In genomic region chr15:98778960-98779359, GRCh38 we compare ENCODE assay signal across 18 cellular contexts.
DNase-seq lines count a peak whose midpoint lies in the region; ATAC-seq, FAIRE-seq and TF ChIP-seq lines count a peak whose summit lies in the region.
"Had no signal": no experiment of that assay in that cellular context is flagged by ENCODE, and none has a peak within 500 bp of the region (broad histone marks: within the 10 kb centered on the region; RNA-seq: fewer than 3 reads in every experiment).

No MANE protein-coding gene starts in this region.

- FAIRE-seq in keratinocyte (lab: Jason Lieb, UNC) (no peak), urothelium cell line (lab: Jason Lieb, UNC) (no peak)
- FAIRE-seq: colon, RCC 7860 had no signal

- ATAC-seq in heart right ventricle = peak in 3 of 8 donors; percentile 27 to 80 (median 36)
- ATAC-seq in Right ventricle myocardium inferior = no peak
- no peak for ATAC-seq in T-helper 17 cell

- no peaks in the 10 kb centered on the region for H3K36me3 ChIP-seq in heart right ventricle
- no peaks in the 10 kb centered on the region for H3K36me3 ChIP-seq in keratinocyte (ENCODE audit: control insufficient read depth in 2 of 2, extremely low read depth in 1 of 2, insufficient read depth in 2 of 2, low read length in 2 of 2)
- H3K36me3 ChIP-seq: left lung, uterus had no signal

- no peak overlapping the region for H3K27ac Mint-ChIP-seq in T-helper 17 cell
- H3K27ac Mint-ChIP-seq: activated B cell treated with CpG ODN at 0.5 μM for 24 hours; activated CD4-positive, alpha-beta memory T cell treated with anti-CD3 and anti-CD28 coated beads, Interleukin-2, amount 10 ng/mL, durations not matched to agents 7 days and 5 days; activated naive CD4-positive, alpha-beta T cell treated with anti-CD3 and anti-CD28 coated beads, Interleukin-2, amount 10 ng/mL, durations not matched to agents 7 days and 5 days had no signal

- H2AFZ ChIP-seq in keratinocyte (ENCODE audit: control insufficient read depth, low read length) = no peak overlapping the region

- peaks cover 75% of the 10 kb centered on the region for H3K79me2 ChIP-seq in keratinocyte (ENCODE audit: control insufficient read depth, insufficient read depth, low read length)

- TF ChIP-seq CTCF in heart right ventricle (IDR thresholded peaks at IDR 0.05) (no peak), VCaP (conservative IDR thresholded peaks at IDR 0.05) (no peak), keratinocyte (optimal IDR thresholded peaks at IDR 0.05 in 1 of 3, IDR thresholded peaks at IDR 0.05 in 1 of 3, conservative IDR thresholded peaks at IDR 0.05 in 1 of 3; ENCODE audit: extremely low read depth in 1 of 3, insufficient read depth in 2 of 3, low read length in 3 of 3) (no peak)

- no peaks in the 10 kb centered on the region for H3K9me1 ChIP-seq in keratinocyte (ENCODE audit: control insufficient read depth, extremely low read depth, insufficient read depth, low read length)

- H4K20me1 ChIP-seq in keratinocyte (ENCODE audit: control insufficient read depth, extremely low read depth, insufficient read depth, low read length) = no peaks in the 10 kb centered on the region

- H3K27ac ChIP-seq in heart right ventricle = peak overlapping the region in 7 of 10 donors; percentile 6 to 56 (median 18)
- peak overlapping the region; percentile 95 for H3K27ac ChIP-seq in VCaP
- peak overlapping the region; percentile 15 for H3K27ac ChIP-seq in keratinocyte (ENCODE audit: control insufficient read depth, insufficient read depth, low read length)
- H3K27ac ChIP-seq: left lung, uterus had no signal

- H3K4me1 ChIP-seq in heart right ventricle (peaks cover 0 to 55% (median 40%) of the 10 kb centered on the region in 9 donors), keratinocyte (ENCODE audit: control insufficient read depth, extremely low read depth, insufficient read depth, low read length) (peaks cover 33% of the 10 kb centered on the region)

- H3K9me3 ChIP-seq in heart right ventricle (no peaks in the 10 kb centered on the region), keratinocyte (ENCODE audit: control insufficient read depth, low read depth, low read length) (no peaks in the 10 kb centered on the region), T-helper 17 cell (ENCODE audit: control insufficient read depth, low read length, poor library complexity, severe bottlenecking) (no peaks in the 10 kb centered on the region)
- H3K9me3 ChIP-seq: left lung, SK-N-SH, uterus had no signal

- WGBS in heart right ventricle, 2 donors = 61 to 72% methylated on average over 4 of the region's 4 CpGs

- no peak overlapping the region for H3K9ac ChIP-seq in keratinocyte (ENCODE audit: control insufficient read depth, extremely low read depth, insufficient read depth, low read length)
- H3K9ac ChIP-seq: SK-N-SH had no signal

- H3K36me3 Mint-ChIP-seq in T-helper 17 cell (ENCODE audit: low read depth) = no peaks in the 10 kb centered on the region
- H3K36me3 Mint-ChIP-seq: activated naive CD4-positive, alpha-beta T cell treated with anti-CD3 and anti-CD28 coated beads, Interleukin-2, amount 10 ng/mL, durations not matched to agents 7 days and 5 days had no signal

- H3K4me1 Mint-ChIP-seq in T-helper 17 cell = peaks cover 16% of the 10 kb centered on the region

- no peak for DNase-seq in heart right ventricle
- DNase-seq in Right ventricle myocardium inferior (ENCODE audit: missing footprints) = no peak
- DNase-seq in keratinocyte (ENCODE audit: low read depth, low spot score) = no peak
- peak; percentile 5 for DNase-seq in ureter (ENCODE audit: low spot score)
- no peak for DNase-seq in urothelium cell line (ENCODE audit: low spot score)
- no peak for DNase-seq in NCI-H2029 treated with DMSO at 0.1 percent for 48 hours (lab: John Stamatoyannopoulos, UW)
- DNase-seq in T-helper 17 cell = no peak

- peak overlapping the region; percentile 57 for H3K4me2 ChIP-seq in keratinocyte (ENCODE audit: control insufficient read depth, extremely low read depth, insufficient read depth, low read depth, low read length)
- H3K4me2 ChIP-seq: SK-N-SH had no signal

- H3K27me3 Mint-ChIP-seq in T-helper 17 cell = peaks cover 10% of the 10 kb centered on the region

- H3K4me3 ChIP-seq in heart right ventricle (no peak overlapping the region), keratinocyte (ENCODE audit: control insufficient read depth in 2 of 3, extremely low read depth in 1 of 3, insufficient read depth in 2 of 3, low read depth in 1 of 3, low read length in 3 of 3) (no peak overlapping the region)
- H3K4me3 ChIP-seq: K562, left lung, uterus had no signal

- H3K27me3 ChIP-seq in heart right ventricle (no peaks in the 10 kb centered on the region), keratinocyte (ENCODE audit: control insufficient read depth, extremely low read depth, insufficient read depth, low read length) (no peaks in the 10 kb centered on the region)
- H3K27me3 ChIP-seq: left lung, uterus had no signal

- dilution Hi-C loops in keratinocyte (cut with MboI; ENCODE audit: extremely low pct_ligation_motif_present, low sequenced_read_pairs) = no loop called here

- H3K4me3 Mint-ChIP-seq in T-helper 17 cell = no peak overlapping the region
- H3K4me3 Mint-ChIP-seq: activated B cell treated with CpG ODN at 0.5 μM for 24 hours; activated CD4-positive, alpha-beta memory T cell treated with anti-CD3 and anti-CD28 coated beads, Interleukin-2, amount 10 ng/mL, durations not matched to agents 7 days and 5 days; activated naive CD4-positive, alpha-beta T cell treated with anti-CD3 and anti-CD28 coated beads, Interleukin-2, amount 10 ng/mL, durations not matched to agents 7 days and 5 days; HFFc6 had no signal

- intact Hi-C loops in heart right ventricle (cut with DNase I) (loop anchor here in 9 of 10 donors (2.0 to 10.0 kb wide), 14 partner anchors 62 to 298 kb away; partner anchors contain the start of gene IGF1R (in 1 of the 9)), Right ventricle myocardium inferior (cut with DNase I) (loop anchor here (1.0 to 5.0 kb wide), 5 partner anchors 47 to 280 kb away; partner anchors contain the start of gene IGF1R)

Comparison
In these comparisons a context has a peak if more than half of its experiments do, and no peak if none do; other contexts are left out.
1. H3K27ac ChIP-seq: peak in every context shown above with its lines; median percentile 95 in VCaP; 18 in heart right ventricle; 15 in keratinocyte.